9 cellular contexts compared by ENCODE assay signal in genomic region chr11:5683636-5684387, GRCh38. TPM values are rescaled to one million over a fixed set of nuclear protein-coding genes. Genes with fewer than 3 reads are reported as not detected.
DNase-seq lines count a peak whose midpoint lies in the region; ATAC-seq and TF ChIP-seq lines count a peak whose summit lies in the region.
"Not testable (repeated sequence)": the region's sequence is repeated elsewhere in the genome, so short reads cannot be mapped to it uniquely, and the experiment has no call there.
"Had no signal": no experiment of that assay in that cellular context is flagged by ENCODE, and none has a peak within 500 bp of the region (broad histone marks: within the 10 kb centered on the region; RNA-seq: fewer than 3 reads in every experiment).

No MANE protein-coding gene starts in this region.

- H3T11ph ChIP-seq in H9 (ENCODE audit: low read length) = not testable (repeated sequence)

- H2AFZ ChIP-seq in H9 (ENCODE audit: low read length) = not testable (repeated sequence)
- H2AFZ ChIP-seq in neuronal stem cell (ENCODE audit: low read length) = peak overlapping the region; percentile 97

- peaks cover 20 to 25% of the 10 kb centered on the region in 2 experiments for H3K4me1 Mint-ChIP-seq in H9
- H3K4me1 Mint-ChIP-seq in activated T-helper 17 cell treated with anti-CD3 and anti-CD28 coated beads, Interleukin-2, amount 50 U/mL, for 72 hours = peaks cover 21% of the 10 kb centered on the region

- not testable (repeated sequence) for H4K5ac ChIP-seq in H9 (ENCODE audit: insufficient read length, low read depth, low read length)

- not testable (repeated sequence) for H4K20me1 ChIP-seq in H9 (ENCODE audit: control insufficient read depth, insufficient read depth, insufficient read length)

- not testable (repeated sequence) for H3K4me1 ChIP-seq in H9 (ENCODE audit: insufficient read depth, low read length); iPS-15b (ENCODE audit: control insufficient read depth, insufficient read depth, low read length); neuronal stem cell (ENCODE audit: control insufficient read depth in 2 of 2, insufficient read depth in 1 of 2, low read depth in 1 of 2, low read length in 2 of 2)
- peaks cover 13% of the 10 kb centered on the region for H3K4me1 ChIP-seq in SJSA1 (replicated peaks)

- H3K18ac ChIP-seq in H9 (ENCODE audit: insufficient read length, low read depth, low read length); neuronal stem cell (ENCODE audit: low read length): not testable (repeated sequence)

- not testable (repeated sequence) for H3K23ac ChIP-seq in H9 (ENCODE audit: insufficient read length, low read depth, low read length); neuronal stem cell (ENCODE audit: low read depth, low read length, poor library complexity)

- not testable (repeated sequence) for H4K8ac ChIP-seq in H9 (replicated peaks; ENCODE audit: insufficient read length, low read depth, low read length); neuronal stem cell (ENCODE audit: low read depth, low read length)

- not testable (repeated sequence) for H2AK5ac ChIP-seq in H9 (ENCODE audit: insufficient read length, low read length); neuronal stem cell (ENCODE audit: low read depth, low read length)

- peak; percentile 12 for DNase-seq in AG08396 (ENCODE audit: low spot score)
- DNase-seq in H9; SJSA1 (ENCODE audit: low read depth in 1 of 2, low spot score in 2 of 2); coronary artery (ENCODE audit: low spot score); neuronal stem cell (ENCODE audit: low spot score): not testable (repeated sequence)
- peak; percentile 5 to 33 (median 20) for DNase-seq in stimulated activated naive CD4-positive, alpha-beta T cell (lab: John Stamatoyannopoulos, UW)

- peak overlapping the region; percentile 86 for H3K9ac ChIP-seq in H9 (ENCODE audit: extremely low read depth, insufficient read length, low read length)
- H3K9ac ChIP-seq in iPS-15b (ENCODE audit: low read depth, low read length); neuronal stem cell (ENCODE audit: low read depth, low read length, poor library complexity): not testable (repeated sequence)

- no CpG with 5 or more reads among the region's 15 CpGs for WGBS in H9 (ENCODE audit: extremely low coverage, insufficient read length, low lambda C conversion rate)
- WGBS in neuronal stem cell (ENCODE audit: extremely low coverage in 2 of 2, insufficient read length in 2 of 2, insufficient replicate concordance in 1 of 2), 2 donors = no CpG with 5 or more reads among the region's 15 CpGs

- not testable (repeated sequence) for H2BK20ac ChIP-seq in H9 (ENCODE audit: low read depth, low read length, poor library complexity, severe bottlenecking)

- not testable (repeated sequence) for H2BK15ac ChIP-seq in H9 (ENCODE audit: low read depth, low read length); neuronal stem cell (ENCODE audit: low read length)

- not testable (repeated sequence) for H3K27ac ChIP-seq in H9 (ENCODE audit: insufficient read length, low read depth, low read length)
- H3K27ac ChIP-seq in SJSA1 (peak overlapping the region; percentile 96), coronary artery (peak overlapping the region; percentile 85 to 88), neuronal stem cell (replicated peaks; ENCODE audit: low read length) (peak overlapping the region; percentile 58)

- H3K36me3 ChIP-seq in SJSA1 (peaks cover 42% of the 10 kb centered on the region), neuronal stem cell (replicated peaks in 1 of 2; ENCODE audit: control insufficient read depth in 2 of 2, insufficient read depth in 2 of 2, low read length in 2 of 2) (peaks cover 5 to 27% of the 10 kb centered on the region in 2 donors)
- not testable (repeated sequence) for H3K36me3 ChIP-seq in iPS-15b (ENCODE audit: control insufficient read depth, insufficient read depth, low read length)

- peaks cover 7 to 11% of the 10 kb centered on the region in 2 experiments for H3K9me3 Mint-ChIP-seq in H9
- not testable (repeated sequence) for H3K9me3 Mint-ChIP-seq in activated T-helper 17 cell treated with anti-CD3 and anti-CD28 coated beads, Interleukin-2, amount 50 U/mL, for 72 hours

- H4K91ac ChIP-seq in H9 (ENCODE audit: insufficient read length, low read depth, low read length); neuronal stem cell (ENCODE audit: low read depth, low read length, poor library complexity): not testable (repeated sequence)

- peak overlapping the region; percentile 99 to 100 (median 99); a peak in 6 of 7 replicates for H3K27ac Mint-ChIP-seq in H9
- peak overlapping the region; percentile 99 for H3K27ac Mint-ChIP-seq in activated T-helper 17 cell treated with anti-CD3 and anti-CD28 coated beads, Interleukin-2, amount 50 U/mL, for 72 hours

- peak overlapping the region; percentile 80 to 83 for H3K4me3 Mint-ChIP-seq in H9
- peak overlapping the region; percentile 97 for H3K4me3 Mint-ChIP-seq in activated T-helper 17 cell treated with anti-CD3 and anti-CD28 coated beads, Interleukin-2, amount 50 U/mL, for 72 hours

- H3K4ac ChIP-seq in H9 (ENCODE audit: low read depth, low read length); neuronal stem cell (ENCODE audit: low read length): not testable (repeated sequence)

- H3K27me3 Mint-ChIP-seq in H9 (ENCODE audit: low read depth); activated T-helper 17 cell treated with anti-CD3 and anti-CD28 coated beads, Interleukin-2, amount 50 U/mL, for 72 hours: not testable (repeated sequence)

- H3K9me3 ChIP-seq in H9 (ENCODE audit: control insufficient read depth, low read depth, low read length); SJSA1 (replicated peaks); iPS-15b (ENCODE audit: control insufficient read depth, insufficient read depth, low read length); neuronal stem cell (replicated peaks in 1 of 2; ENCODE audit: control insufficient read depth in 2 of 2, insufficient read depth in 1 of 2, low read depth in 1 of 2, low read length in 2 of 2): not testable (repeated sequence)

- H2BK12ac ChIP-seq in H9 (ENCODE audit: insufficient read length, low read depth, low read length) = not testable (repeated sequence)
- H2BK12ac ChIP-seq in neuronal stem cell (ENCODE audit: low read length) = peak overlapping the region; percentile 8

- H3K79me1 ChIP-seq in H9 (ENCODE audit: insufficient read depth, low read depth, low read length, poor library complexity, severe bottlenecking); neuronal stem cell (ENCODE audit: low read depth, low read length): not testable (repeated sequence)

- H3K14ac ChIP-seq in H9 (ENCODE audit: insufficient read depth, low read length); neuronal stem cell (ENCODE audit: low read length): not testable (repeated sequence)

- H3K79me2 ChIP-seq in H9 (ENCODE audit: insufficient read depth, low read length) = not testable (repeated sequence)

- not testable (repeated sequence) for H3K23me2 ChIP-seq in H9 (ENCODE audit: insufficient read length, low read depth, low read length, poor library complexity, severe bottlenecking)

- peaks cover 20 to 34% (median 26%) of the 10 kb centered on the region in 3 experiments for H3K36me3 Mint-ChIP-seq in H9 (ENCODE audit: insufficient read depth in 1 of 3, low read depth in 3 of 3)
- H3K36me3 Mint-ChIP-seq in activated T-helper 17 cell treated with anti-CD3 and anti-CD28 coated beads, Interleukin-2, amount 50 U/mL, for 72 hours (ENCODE audit: low read depth) = peaks cover 32% of the 10 kb centered on the region

- H3K4me3 ChIP-seq in SJSA1 (peak overlapping the region; percentile 40), coronary artery (peak overlapping the region; percentile 63), iPS-15b (ENCODE audit: low read depth, low read length) (peak overlapping the region; percentile 57), neuronal stem cell (ENCODE audit: low read length in 2 of 2) (peak overlapping the region in 1 of 2 donors; percentile 76)

- not testable (repeated sequence) for TF ChIP-seq CTCF in H9 (conservative IDR thresholded peaks at IDR 0.05); coronary artery (IDR thresholded peaks at IDR 0.05)

- H2BK5ac ChIP-seq in H9 (ENCODE audit: insufficient read length, low read length); neuronal stem cell (ENCODE audit: low read length): not testable (repeated sequence)

- not testable (repeated sequence) for H3K56ac ChIP-seq in H9 (ENCODE audit: insufficient read length, low read depth, low read length)

- H2BK120ac ChIP-seq in H9 (ENCODE audit: low read depth, low read length, poor library complexity, severe bottlenecking); neuronal stem cell (ENCODE audit: low read depth, low read length): not testable (repeated sequence)

- not testable (repeated sequence) for ATAC-seq in activated T-helper 17 cell treated with anti-CD3 and anti-CD28 coated beads, Interleukin-2, amount 50 U/mL, for 72 hours (replicated peaks)

- H3K4me2 ChIP-seq in H9 (ENCODE audit: insufficient read depth, insufficient read length, low read length) (peak overlapping the region; percentile 69), neuronal stem cell (ENCODE audit: insufficient read depth, low read length, poor library complexity, severe bottlenecking) (peak overlapping the region; percentile 63)

- not testable (repeated sequence) for H3K27me3 ChIP-seq in H9 (ENCODE audit: insufficient read depth, low read length); SJSA1 (replicated peaks); iPS-15b (ENCODE audit: control insufficient read depth, insufficient read depth, low read length); neuronal stem cell (ENCODE audit: control insufficient read depth in 3 of 3, insufficient read depth in 3 of 3, low read depth in 1 of 3, low read length in 3 of 3)

RNA-seq across cellular contexts. Expression of gene TRIM5, which starts 1.1 kb away (rescaled TPM):
- total RNA-seq in H9 (2021) = 21.3 and 21.5 TPM in 2 replicates
- 37.2 and 51.1 TPM in 2 replicates for total RNA-seq in SJSA1 (2014; rRNA removed; shearing (Covaris generic))
- 10 to 100 TPM; 11.4 to 18.8 TPM for total RNA-seq in activated T-helper 17 cell treated with anti-CD3 and anti-CD28 coated beads, Interleukin-2, amount 50 U/mL, for 72 hours
- 25.2 TPM for polyA plus RNA-seq in neuronal stem cell (2013, experiment 1 of 2)
- polyA plus RNA-seq in neuronal stem cell (2013, experiment 2 of 2) = 25.9 TPM

RNA-seq across cellular contexts. Expression of gene TRIM22, which starts 5.8 kb away (rescaled TPM):
- 78.6 and 79.9 TPM in 2 replicates for total RNA-seq in H9 (2021)
- total RNA-seq in SJSA1 (2014; rRNA removed; shearing (Covaris generic)) = 125 and 142 TPM in 2 replicates
- total RNA-seq in activated T-helper 17 cell treated with anti-CD3 and anti-CD28 coated beads, Interleukin-2, amount 50 U/mL, for 72 hours = 100 to 1,000 TPM in 1 of 2 donors, 10 to 100 TPM in 1; 91.0 to 159 TPM
- polyA plus RNA-seq in neuronal stem cell (2013, experiment 1 of 2) = 2.0 TPM
- 2.0 TPM for polyA plus RNA-seq in neuronal stem cell (2013, experiment 2 of 2)

RNA-seq across cellular contexts. Expression of gene OR56B1, which starts 52.4 kb away (rescaled TPM):
- not detected in 2 replicates for total RNA-seq in H9 (2021)
- total RNA-seq in SJSA1 (2014; rRNA removed; shearing (Covaris generic)) = not detected in 2 replicates
- under 1 TPM in 1 of 2 donors, not detected in 1; 0.29 TPM for total RNA-seq in activated T-helper 17 cell treated with anti-CD3 and anti-CD28 coated beads, Interleukin-2, amount 50 U/mL, for 72 hours
- not detected for polyA plus RNA-seq in neuronal stem cell (2013, experiment 1 of 2)
- polyA plus RNA-seq in neuronal stem cell (2013, experiment 2 of 2) = 0.01 TPM
- total RNA-seq: activated CD8-positive, alpha-beta memory T cell treated with anti-CD3 and anti-CD28 coated beads for 36 hours had no signal

RNA-seq across cellular contexts. Expression of gene TRIM34, which starts 59.0 kb away (rescaled TPM):
- 0.35 and 0.59 TPM in 2 replicates for total RNA-seq in H9 (2021)
- total RNA-seq in SJSA1 (2014; rRNA removed; shearing (Covaris generic)) = 6.0 and 10.6 TPM in 2 replicates
- total RNA-seq in activated T-helper 17 cell treated with anti-CD3 and anti-CD28 coated beads, Interleukin-2, amount 50 U/mL, for 72 hours = 1 to 10 TPM; 6.7 to 7.1 TPM
- polyA plus RNA-seq in neuronal stem cell (2013, experiment 1 of 2) = 2.9 TPM
- 2.3 TPM for polyA plus RNA-seq in neuronal stem cell (2013, experiment 2 of 2)
